Comparison of ENCODE assay signal across 21 cellular contexts in the genomic region with DNA sequence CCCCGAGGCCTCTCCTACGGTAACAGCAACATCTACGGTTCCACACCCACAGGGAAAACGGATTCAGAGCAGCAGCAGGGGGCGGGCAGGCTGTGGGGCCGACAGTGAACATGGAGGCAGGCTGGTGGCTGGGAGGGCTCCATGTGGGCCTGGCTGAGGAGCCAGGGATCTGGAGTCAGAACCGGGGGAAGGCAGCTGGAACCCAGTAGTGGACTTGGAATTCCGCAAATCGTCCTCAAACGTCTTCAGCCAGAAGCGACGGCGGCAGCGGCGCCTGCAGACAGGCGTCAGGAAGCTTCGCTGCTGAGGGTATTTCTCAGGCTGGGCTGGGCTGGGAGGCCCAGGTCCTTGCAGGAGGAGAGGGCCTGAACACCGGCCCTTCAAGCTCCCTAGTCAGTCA. TPM values are rescaled to one million over a fixed set of nuclear protein-coding genes. Genes with fewer than 3 reads are reported as not detected.
A peak's percentile ranks its signal among the peaks of the same experiment; 100 is the strongest.
DNase-seq lines count a peak whose midpoint lies in the region; ATAC-seq, FAIRE-seq and TF ChIP-seq lines count a peak whose summit lies in the region.
"Had no signal": no experiment of that assay in that cellular context is flagged by ENCODE, and none has a peak within 500 bp of the region (broad histone marks: within the 10 kb centered on the region; RNA-seq: fewer than 3 reads in every experiment).

No MANE protein-coding gene starts in this region.

- no peaks in the 10 kb centered on the region for H3K9me3 Mint-ChIP-seq in activated naive CD8-positive, alpha-beta T cell treated with anti-CD3 and anti-CD28 coated beads, Interleukin-2, amount 50 U/mL, for 24 hours
- H3K9me3 Mint-ChIP-seq in activated naive CD8-positive, alpha-beta T cell treated with anti-CD3 and anti-CD28 coated beads for 36 hours, result no peaks in the 10 kb centered on the region
- H3K9me3 Mint-ChIP-seq in stimulated activated effector memory CD8-positive, alpha-beta T cell treated with anti-CD3 and anti-CD28 coated beads, Interleukin-12 subunit alpha, Interleukin-12 subunit beta, amount 100 ng/mL, for 72 hours, result no peaks in the 10 kb centered on the region
- H3K9me3 Mint-ChIP-seq: CD8-positive, alpha-beta memory T cell had no signal

- in situ Hi-C loops in GM12878 (cut with MboI), result no loop called here

- no peak overlapping the region for H3K4me2 ChIP-seq in GM12878 (ENCODE audit: control insufficient read depth, insufficient read depth)
- H3K4me2 ChIP-seq: A549; BLaER1 treated with 17β-estradiol and CSF1 and Interleukin-3, amounts not matched to agents 10 nM and 100 nM; PC-9 had no signal

- no peak overlapping the region for H3K4me3 Mint-ChIP-seq in activated naive CD8-positive, alpha-beta T cell treated with anti-CD3 and anti-CD28 coated beads, Interleukin-2, amount 50 U/mL, for 24 hours
- no peak overlapping the region for H3K4me3 Mint-ChIP-seq in activated naive CD8-positive, alpha-beta T cell treated with anti-CD3 and anti-CD28 coated beads for 36 hours
- H3K4me3 Mint-ChIP-seq in stimulated activated effector memory CD8-positive, alpha-beta T cell treated with anti-CD3 and anti-CD28 coated beads, Interleukin-12 subunit alpha, Interleukin-12 subunit beta, amount 100 ng/mL, for 72 hours, result no peak overlapping the region
- H3K4me3 Mint-ChIP-seq: CD8-positive, alpha-beta memory T cell had no signal

- CTCF ChIA-PET in GM12878 (lab: Yijun Ruan, JAX), result interaction anchor here (0.6 kb wide), 1 partner anchor 441 kb away, joined by 3 read pairs; no protein-coding TSS in a partner anchor

- POLR2A ChIA-PET in GM12878 (lab: Charles Lee), result interaction anchor here (0.9 kb wide), 1 partner anchor 28 kb away, joined by 3 read pairs; no protein-coding TSS in a partner anchor

- no peak for TF ChIP-seq EP300 in GM12878 (IDR thresholded peaks at IDR 0.05; ENCODE audit: borderline replicate concordance in 1 of 2, control insufficient read depth in 1 of 2, low read depth in 2 of 2, low read length in 2 of 2)

- no peaks in the 10 kb centered on the region for H3K27me3 ChIP-seq in GM12878 (replicated peaks in 1 of 2; ENCODE audit: control insufficient read depth in 2 of 2, insufficient read depth in 2 of 2, low read length in 1 of 2)
- H3K27me3 ChIP-seq: BLaER1 treated with 17β-estradiol and CSF1 and Interleukin-3, amounts not matched to agents 10 nM and 100 nM; SJSA1 had no signal

- TF ChIP-seq CTCF in GM12878 (IDR thresholded peaks at IDR 0.05 in 2 of 3, conservative IDR thresholded peaks at IDR 0.05 in 1 of 3; ENCODE audit: control insufficient read depth in 2 of 3, extremely low read depth in 1 of 3, insufficient read depth in 1 of 3, low read depth in 3 of 3, low read length in 3 of 3), result no peak

- peak overlapping the region; percentile 57 for H3K27ac Mint-ChIP-seq in activated naive CD8-positive, alpha-beta T cell treated with anti-CD3 and anti-CD28 coated beads, Interleukin-2, amount 50 U/mL, for 24 hours
- no peak overlapping the region for H3K27ac Mint-ChIP-seq in activated naive CD8-positive, alpha-beta T cell treated with anti-CD3 and anti-CD28 coated beads for 36 hours
- peak overlapping the region; percentile 85 for H3K27ac Mint-ChIP-seq in stimulated activated effector memory CD8-positive, alpha-beta T cell treated with anti-CD3 and anti-CD28 coated beads, Interleukin-12 subunit alpha, Interleukin-12 subunit beta, amount 100 ng/mL, for 72 hours

- H3K27ac ChIP-seq in GM12878 (ENCODE audit: control insufficient read depth, insufficient read depth), result no peak overlapping the region
- H3K27ac ChIP-seq: A549; BLaER1 treated with 17β-estradiol and CSF1 and Interleukin-3, amounts not matched to agents 10 nM and 100 nM; HL-60; PC-9; SJSA1 had no signal

- intact Hi-C loops in GM12878 (cut with micrococcal nuclease; ENCODE audit: unreplicated experiment), result no loop called here

- H3K4me1 Mint-ChIP-seq in activated naive CD8-positive, alpha-beta T cell treated with anti-CD3 and anti-CD28 coated beads, Interleukin-2, amount 50 U/mL, for 24 hours, result no peaks in the 10 kb centered on the region
- H3K4me1 Mint-ChIP-seq in activated naive CD8-positive, alpha-beta T cell treated with anti-CD3 and anti-CD28 coated beads for 36 hours, result no peaks in the 10 kb centered on the region
- H3K4me1 Mint-ChIP-seq in stimulated activated effector memory CD8-positive, alpha-beta T cell treated with anti-CD3 and anti-CD28 coated beads, Interleukin-12 subunit alpha, Interleukin-12 subunit beta, amount 100 ng/mL, for 72 hours, result peaks cover 10% of the 10 kb centered on the region

- DNase-seq in activated naive CD8-positive, alpha-beta T cell treated with anti-CD3 and anti-CD28 coated beads, Interleukin-2, amount 50 U/mL, for 24 hours, result no peak
- DNase-seq in activated naive CD8-positive, alpha-beta T cell treated with anti-CD3 and anti-CD28 coated beads for 36 hours, result no peak
- DNase-seq in GM12878 (ENCODE audit: low read depth, low spot score) (no peak), NCI-H345 (lab: John Stamatoyannopoulos, UW) (no peak), left lobe of liver (ENCODE audit: low spot score) (no peak)
- DNase-seq in stimulated activated effector memory CD8-positive, alpha-beta T cell treated with anti-CD3 and anti-CD28 coated beads, Interleukin-12 subunit alpha, Interleukin-12 subunit beta, amount 100 ng/mL, for 72 hours (ENCODE audit: low spot score in 2 of 2), result no peak
- DNase-seq: CD8-positive, alpha-beta memory T cell; DND-41; HCEC 1CT; NCI-H1930; NCI-H2171 treated with DMSO at 0.1 percent for 48 hours; NCI-H510A; NCI-H774; PC-9 had no signal

- H3K4me3 ChIP-seq in GM12878, result no peak overlapping the region
- H3K4me3 ChIP-seq: A549; BLaER1 treated with 17β-estradiol and CSF1 and Interleukin-3, amounts not matched to agents 10 nM and 100 nM; PC-9; SJSA1 had no signal

- WGBS in GM12878 (ENCODE audit: insufficient coverage, insufficient replicate concordance, low lambda C conversion rate, missing lambda C conversion rate), result 88% methylated on average over 18 of the region's 18 CpGs

- RAD21 ChIA-PET in GM12878 (lab: Charles Lee; ENCODE audit: unreplicated experiment), result no interaction called here

- H2AFZ ChIP-seq in GM12878 (ENCODE audit: control insufficient read depth, low read depth, low read length), result no peak overlapping the region
- H2AFZ ChIP-seq: PC-9 had no signal

- SMC1A ChIA-PET in GM12878 (lab: Charles Lee; ENCODE audit: uncharacterized antibody, unreplicated experiment), result no interaction called here

- FAIRE-seq in GM12878 (lab: Jason Lieb, UNC), result no peak
- FAIRE-seq: A549, G401.6, GM18507, HTR-8/SVneo had no signal

- H4K20me1 ChIP-seq in GM12878 (ENCODE audit: control insufficient read depth, insufficient read depth), result no peaks in the 10 kb centered on the region

- no peaks in the 10 kb centered on the region for H3K4me1 ChIP-seq in GM12878 (ENCODE audit: control insufficient read depth, insufficient read depth, low read length)
- H3K4me1 ChIP-seq: SJSA1 had no signal

- H3K9ac ChIP-seq in GM12878 (ENCODE audit: control insufficient read depth, insufficient read depth, low read length), result no peak overlapping the region
- H3K9ac ChIP-seq: BLaER1 treated with 17β-estradiol and CSF1 and Interleukin-3, amounts not matched to agents 10 nM and 100 nM had no signal

- BruUV-seq in GM12878 (replicated peaks; lab: Mats Ljungman, UMichigan), result no TSS peak

- no peaks in the 10 kb centered on the region for H3K79me2 ChIP-seq in GM12878 (ENCODE audit: control insufficient read depth, insufficient read depth, low read length)

- no peak for TF ChIP-seq POLR2A in GM12878 (IDR thresholded peaks at IDR 0.05; ENCODE audit: low read depth, low read length)

- H3K36me3 ChIP-seq in GM12878 (ENCODE audit: control insufficient read depth in 2 of 2, insufficient read depth in 2 of 2, low read length in 1 of 2), result peaks cover 0 to 32% of the 10 kb centered on the region in 2 experiments; a peak in 3 of 4 replicates

- H3K27me3 Mint-ChIP-seq in activated naive CD8-positive, alpha-beta T cell treated with anti-CD3 and anti-CD28 coated beads, Interleukin-2, amount 50 U/mL, for 24 hours, result no peaks in the 10 kb centered on the region
- no peaks in the 10 kb centered on the region for H3K27me3 Mint-ChIP-seq in activated naive CD8-positive, alpha-beta T cell treated with anti-CD3 and anti-CD28 coated beads for 36 hours
- H3K27me3 Mint-ChIP-seq: CD8-positive, alpha-beta memory T cell had no signal

- no peak for TF ChIP-seq RAD21 in GM12878 (IDR thresholded peaks at IDR 0.05; ENCODE audit: insufficient read depth, low read depth, low read length)

- no peaks in the 10 kb centered on the region for H3K9me3 ChIP-seq in GM12878 (replicated peaks; ENCODE audit: control insufficient read depth, insufficient read depth, low read length)
- H3K9me3 ChIP-seq: A549; BLaER1 treated with 17β-estradiol and CSF1 and Interleukin-3, amounts not matched to agents 10 nM and 100 nM; SJSA1 had no signal

- ATAC-seq in activated naive CD8-positive, alpha-beta T cell treated with anti-CD3 and anti-CD28 coated beads, Interleukin-2, amount 50 U/mL, for 24 hours, result no peak
- ATAC-seq in GM12878 (no peak), left lobe of liver (no peak)
- ATAC-seq in stimulated activated effector memory CD8-positive, alpha-beta T cell treated with anti-CD3 and anti-CD28 coated beads, Interleukin-12 subunit alpha, Interleukin-12 subunit beta, amount 100 ng/mL, for 72 hours, result no peak

- peaks cover 16% of the 10 kb centered on the region for H3K36me3 Mint-ChIP-seq in activated naive CD8-positive, alpha-beta T cell treated with anti-CD3 and anti-CD28 coated beads, Interleukin-2, amount 50 U/mL, for 24 hours (ENCODE audit: low read depth)
- H3K36me3 Mint-ChIP-seq in activated naive CD8-positive, alpha-beta T cell treated with anti-CD3 and anti-CD28 coated beads for 36 hours, result peaks cover 17% of the 10 kb centered on the region
- peaks cover 71% of the 10 kb centered on the region for H3K36me3 Mint-ChIP-seq in stimulated activated effector memory CD8-positive, alpha-beta T cell treated with anti-CD3 and anti-CD28 coated beads, Interleukin-12 subunit alpha, Interleukin-12 subunit beta, amount 100 ng/mL, for 72 hours

RNA-seq across cellular contexts. Expression of a gene that starts 1.8 kb away (rescaled TPM):
- total RNA-seq in activated naive CD8-positive, alpha-beta T cell treated with anti-CD3 and anti-CD28 coated beads for 36 hours, result 1 to 10 TPM; 7.3 to 7.9 TPM
- 14.6 and 18.3 TPM in 2 replicates for total RNA-seq in GM12878 (2013; cell fraction: nucleolus; rRNA removed)
- total RNA-seq in GM12878 (2014; rRNA removed) (3.4 and 3.8 TPM in 2 replicates), GM12878 (2014; rRNA removed; fragmentation: Illumina TruSeq; extraction: Trizol) (1.1 and 1.6 TPM in 2 replicates), GM12878 (2021) (6.6 and 8.3 TPM in 2 replicates), left lobe of liver (15.5 TPM)
- polyA plus RNA-seq in GM12878 (2011; ENCODE audit: low read depth), result 1.9 TPM
- polyA plus RNA-seq in GM12878 (2011; rRNA removed) (0.49 and 1.5 TPM in 2 replicates), GM12878 (2014; fragmentation: Illumina TruSeq; extraction: Trizol) (0.70 and 1.8 TPM in 2 replicates), GM12878 (2014; fragmentation: Nextera tagmentation; extraction: Ambion mirVana) (1 to 10 TPM in 1 of 2 experiments, under 1 TPM in 1; 0.26 to 1.2 TPM), GM12878 (2014; rRNA removed) (9.1 and 10.6 TPM in 2 replicates), GM12878 (2016; fragmentation: Nextera tagmentation; extraction: Ambion mirVana) (1 to 10 TPM; 1.7 to 1.9 TPM)
- 2.8 and 4.8 TPM in 2 replicates for polyA plus RNA-seq in GM12878 (2011; cell fraction: cytosol; rRNA removed)
- polyA plus RNA-seq in GM12878 (2011; cell fraction: nucleus; rRNA removed), result 25.0 and 32.6 TPM in 2 replicates
- polyA plus RNA-seq in GM12878 (2012), result 3.7 and 4.3 TPM in 2 replicates
- 1.4 and 4.0 TPM in 2 replicates for polyA minus RNA-seq in GM12878 (2011; rRNA and poly(A)+ RNA removed)
- not detected in 2 replicates for polyA minus RNA-seq in GM12878 (2011; cell fraction: cytosol; rRNA and poly(A)+ RNA removed)
- 3.9 and 9.2 TPM in 2 replicates for polyA minus RNA-seq in GM12878 (2011; cell fraction: nucleus; rRNA and poly(A)+ RNA removed)

RNA-seq across cellular contexts. Expression of a gene that starts 17.5 kb away (rescaled TPM):
- total RNA-seq in activated naive CD8-positive, alpha-beta T cell treated with anti-CD3 and anti-CD28 coated beads for 36 hours, result not detected
- total RNA-seq in GM12878 (2013; cell fraction: nucleolus; rRNA removed), result not detected in 2 replicates
- total RNA-seq in GM12878 (2014; rRNA removed), result not detected in 2 replicates
- total RNA-seq in GM12878 (2014; rRNA removed; fragmentation: Illumina TruSeq; extraction: Trizol), result not detected in 2 replicates
- 0.08 and 0.13 TPM in 2 replicates for total RNA-seq in GM12878 (2021)
- polyA plus RNA-seq in GM12878 (2011; ENCODE audit: low read depth), result not detected
- not detected in 2 replicates for polyA plus RNA-seq in GM12878 (2011; rRNA removed)
- 0.01 TPM in 1 of 2 replicates, not detected in the other for polyA plus RNA-seq in GM12878 (2011; cell fraction: cytosol; rRNA removed)
- not detected in 2 replicates for polyA plus RNA-seq in GM12878 (2011; cell fraction: nucleus; rRNA removed)
- polyA plus RNA-seq in GM12878 (2012), result 0.13 TPM in 1 of 2 replicates, not detected in the other
- not detected in 2 replicates for polyA plus RNA-seq in GM12878 (2014; fragmentation: Illumina TruSeq; extraction: Trizol)
- not detected for polyA plus RNA-seq in GM12878 (2014; fragmentation: Nextera tagmentation; extraction: Ambion mirVana)
- not detected in 2 replicates for polyA plus RNA-seq in GM12878 (2014; rRNA removed)
- not detected for polyA plus RNA-seq in GM12878 (2016; fragmentation: Nextera tagmentation; extraction: Ambion mirVana)
- polyA minus RNA-seq in GM12878 (2011; rRNA and poly(A)+ RNA removed), result not detected in 2 replicates
- 0.31 and 0.40 TPM in 2 replicates for polyA minus RNA-seq in GM12878 (2011; cell fraction: cytosol; rRNA and poly(A)+ RNA removed)
- not detected in 2 replicates for polyA minus RNA-seq in GM12878 (2011; cell fraction: nucleus; rRNA and poly(A)+ RNA removed)
- 6.3 TPM for total RNA-seq in left lobe of liver
- total RNA-seq: CD8-positive, alpha-beta memory T cell had no signal
- polyA plus RNA-seq: CD8-positive, alpha-beta memory T cell had no signal

RNA-seq across cellular contexts. Expression of a gene that starts 32.0 kb away (rescaled TPM):
- total RNA-seq in activated naive CD8-positive, alpha-beta T cell treated with anti-CD3 and anti-CD28 coated beads for 36 hours, result 100 to 1,000 TPM; 226 to 227 TPM
- total RNA-seq in GM12878 (2013; cell fraction: nucleolus; rRNA removed), result 99.3 and 130 TPM in 2 replicates
- 73.8 and 83.4 TPM in 2 replicates for total RNA-seq in GM12878 (2014; rRNA removed)
- 47.4 and 50.0 TPM in 2 replicates for total RNA-seq in GM12878 (2014; rRNA removed; fragmentation: Illumina TruSeq; extraction: Trizol)
- total RNA-seq in GM12878 (2021), result 160 and 173 TPM in 2 replicates
- polyA plus RNA-seq in GM12878 (2011; ENCODE audit: low read depth), result 35.7 TPM
- polyA plus RNA-seq in GM12878 (2011; rRNA removed), result 37.2 and 73.6 TPM in 2 replicates
- polyA plus RNA-seq in GM12878 (2011; cell fraction: cytosol; rRNA removed), result 92.0 and 109 TPM in 2 replicates
- polyA plus RNA-seq in GM12878 (2011; cell fraction: nucleus; rRNA removed), result 124 and 172 TPM in 2 replicates
- 71.5 and 76.1 TPM in 2 replicates for polyA plus RNA-seq in GM12878 (2012)
- 16.9 and 43.7 TPM in 2 replicates for polyA plus RNA-seq in GM12878 (2014; fragmentation: Illumina TruSeq; extraction: Trizol)
- 1 to 10 TPM in 1 of 2 experiments, under 1 TPM in 1; 0.80 to 2.5 TPM for polyA plus RNA-seq in GM12878 (2014; fragmentation: Nextera tagmentation; extraction: Ambion mirVana)
- polyA plus RNA-seq in GM12878 (2014; rRNA removed), result 108 and 126 TPM in 2 replicates
- 10 to 100 TPM; 60.8 to 66.7 TPM for polyA plus RNA-seq in GM12878 (2016; fragmentation: Nextera tagmentation; extraction: Ambion mirVana)
- polyA minus RNA-seq in GM12878 (2011; rRNA and poly(A)+ RNA removed), result 109 and 168 TPM in 2 replicates
- polyA minus RNA-seq in GM12878 (2011; cell fraction: cytosol; rRNA and poly(A)+ RNA removed), result 62.1 and 83.7 TPM in 2 replicates
- polyA minus RNA-seq in GM12878 (2011; cell fraction: nucleus; rRNA and poly(A)+ RNA removed), result 48.7 and 69.7 TPM in 2 replicates
- 30.3 TPM for total RNA-seq in left lobe of liver

RNA-seq across cellular contexts. Expression of a gene that starts 46.7 kb away (rescaled TPM):
- not detected for total RNA-seq in activated naive CD8-positive, alpha-beta T cell treated with anti-CD3 and anti-CD28 coated beads for 36 hours
- total RNA-seq in GM12878 (2013; cell fraction: nucleolus; rRNA removed), result 1.3 and 2.0 TPM in 2 replicates
- total RNA-seq in GM12878 (2014; rRNA removed) (not detected in 2 replicates), GM12878 (2014; rRNA removed; fragmentation: Illumina TruSeq; extraction: Trizol) (not detected in 2 replicates), GM12878 (2021) (not detected in 2 replicates), left lobe of liver (0.20 TPM)
- polyA plus RNA-seq in GM12878 (2011; ENCODE audit: low read depth), result not detected
- polyA plus RNA-seq in GM12878 (2011; rRNA removed) (0.26 TPM in 1 of 2 replicates, not detected in the other), GM12878 (2014; fragmentation: Illumina TruSeq; extraction: Trizol) (not detected in 2 replicates), GM12878 (2014; fragmentation: Nextera tagmentation; extraction: Ambion mirVana) (not detected), GM12878 (2014; rRNA removed) (0.09 and 0.79 TPM in 2 replicates), GM12878 (2016; fragmentation: Nextera tagmentation; extraction: Ambion mirVana) (under 1 TPM in 1 of 2 experiments, not detected in 1; 0.04 TPM)
- 0.21 and 0.30 TPM in 2 replicates for polyA plus RNA-seq in GM12878 (2011; cell fraction: cytosol; rRNA removed)
- 0.13 and 0.30 TPM in 2 replicates for polyA plus RNA-seq in GM12878 (2011; cell fraction: nucleus; rRNA removed)
- polyA plus RNA-seq in GM12878 (2012), result not detected in 2 replicates
- not detected in 2 replicates for polyA minus RNA-seq in GM12878 (2011; rRNA and poly(A)+ RNA removed)
- polyA minus RNA-seq in GM12878 (2011; cell fraction: cytosol; rRNA and poly(A)+ RNA removed), result not detected in 2 replicates
- polyA minus RNA-seq in GM12878 (2011; cell fraction: nucleus; rRNA and poly(A)+ RNA removed), result not detected in 2 replicates
- total RNA-seq: CD8-positive, alpha-beta memory T cell; SJSA1 had no signal

RNA-seq across cellular contexts. Expression of a gene that starts 53.1 kb away (rescaled TPM):
- 10 to 100 TPM; 68.0 to 69.7 TPM for total RNA-seq in activated naive CD8-positive, alpha-beta T cell treated with anti-CD3 and anti-CD28 coated beads for 36 hours
- 1.9 and 4.7 TPM in 2 replicates for total RNA-seq in GM12878 (2013; cell fraction: nucleolus; rRNA removed)
- total RNA-seq in GM12878 (2014; rRNA removed), result 21.4 and 31.5 TPM in 2 replicates
- total RNA-seq in GM12878 (2014; rRNA removed; fragmentation: Illumina TruSeq; extraction: Trizol), result 11.9 and 12.3 TPM in 2 replicates
- total RNA-seq in GM12878 (2021), result 35.5 and 35.9 TPM in 2 replicates
- polyA plus RNA-seq in GM12878 (2011; ENCODE audit: low read depth), result 5.7 TPM
- polyA plus RNA-seq in GM12878 (2011; rRNA removed), result 6.3 and 18.3 TPM in 2 replicates
- polyA plus RNA-seq in GM12878 (2011; cell fraction: cytosol; rRNA removed), result 30.5 and 53.0 TPM in 2 replicates
- polyA plus RNA-seq in GM12878 (2011; cell fraction: nucleus; rRNA removed), result 26.1 and 41.3 TPM in 2 replicates
- 12.6 and 15.9 TPM in 2 replicates for polyA plus RNA-seq in GM12878 (2012)
- 1.2 and 7.2 TPM in 2 replicates for polyA plus RNA-seq in GM12878 (2014; fragmentation: Illumina TruSeq; extraction: Trizol)
- polyA plus RNA-seq in GM12878 (2014; fragmentation: Nextera tagmentation; extraction: Ambion mirVana), result 1 to 10 TPM in 1 of 2 experiments, under 1 TPM in 1; 0.18 to 1.3 TPM
- 27.7 and 39.0 TPM in 2 replicates for polyA plus RNA-seq in GM12878 (2014; rRNA removed)
- 10 to 100 TPM; 77.0 to 83.3 TPM for polyA plus RNA-seq in GM12878 (2016; fragmentation: Nextera tagmentation; extraction: Ambion mirVana)
- 8.8 and 15.3 TPM in 2 replicates for polyA minus RNA-seq in GM12878 (2011; rRNA and poly(A)+ RNA removed)
- polyA minus RNA-seq in GM12878 (2011; cell fraction: cytosol; rRNA and poly(A)+ RNA removed), result 16.3 and 19.3 TPM in 2 replicates
- 2.8 and 8.1 TPM in 2 replicates for polyA minus RNA-seq in GM12878 (2011; cell fraction: nucleus; rRNA and poly(A)+ RNA removed)
- 15.7 TPM for total RNA-seq in left lobe of liver
